Comparison of ENCODE assay signal across 8 cellular contexts in genomic region chr11:2884424-2884815, GRCh38. TPM values are rescaled to one million over a fixed set of nuclear protein-coding genes. Genes with fewer than 3 reads are reported as not detected.
A peak's percentile ranks its signal among the peaks of the same experiment; 100 is the strongest.
DNase-seq lines count a peak whose midpoint lies in the region; ATAC-seq and TF ChIP-seq lines count a peak whose summit lies in the region.

No MANE protein-coding gene starts in this region.

- peaks cover 52% of the 10 kb centered on the region for H3K27me3 Mint-ChIP-seq in GM23338 (ENCODE audit: insufficient read depth, low read depth, poor library complexity)

- H3K9me3 ChIP-seq in right cardiac atrium (ENCODE audit: control insufficient read depth, low read length) = no peaks in the 10 kb centered on the region

- 0 out of 3 replicates have a peak, but pooled peaks cover 2% of the 10 kb centered on the region for H3K9me3 Mint-ChIP-seq in GM23338

- H3K27ac Mint-ChIP-seq in GM23338 = no peak overlapping the region

- H3K4me2 ChIP-seq in GM23338 = peak overlapping the region; percentile 85

- H3K36me3 Mint-ChIP-seq in GM23338 (ENCODE audit: low read depth) = peaks cover 6% of the 10 kb centered on the region; the same call in 2 of the 3 replicates

- intact Hi-C loops in right cardiac atrium (cut with DNase I) = loop anchor here in 2 of 4 donors (10.0 kb wide), 2 partner anchors 190 to 690 kb away; partner anchors contain the start of gene KCNQ1OT1 (in 2 of the 2)

- H3F3A ChIP-seq in GM23338 (replicated peaks; ENCODE audit: low read depth) = peaks cover 15% of the 10 kb centered on the region; the same call in 1 of the 2 replicates

- no peak overlapping the region for H3K4me3 Mint-ChIP-seq in GM23338

- H2AFZ ChIP-seq in GM23338 = no peak overlapping the region

- H4K20me1 ChIP-seq in GM23338 (replicated peaks; ENCODE audit: insufficient read depth) = peaks cover 5% of the 10 kb centered on the region; the same call in 1 of the 2 replicates

- H3K27ac ChIP-seq in GM23338 (ENCODE audit: low read depth) = no peak overlapping the region
- peak overlapping the region; percentile 40 for H3K27ac ChIP-seq in angular gyrus (ENCODE audit: low read depth, low read length)
- peak overlapping the region; percentile 62 for H3K27ac ChIP-seq in right cardiac atrium (ENCODE audit: low read length)

- TF ChIP-seq CTCF in GM23338 (conservative IDR thresholded peaks at IDR 0.05; ENCODE audit: low read depth in 2 of 2) = no peak

- no peaks in the 10 kb centered on the region for H3K9me2 ChIP-seq in GM23338 (ENCODE audit: insufficient read depth)

- H3K79me2 ChIP-seq in GM23338 (replicated peaks; ENCODE audit: insufficient read depth) = no peaks in the 10 kb centered on the region

- H3K27me3 ChIP-seq in GM23338 (ENCODE audit: insufficient read depth) (peaks cover 76% of the 10 kb centered on the region), right cardiac atrium (ENCODE audit: control insufficient read depth, insufficient read depth) (no peaks in the 10 kb centered on the region)

- ATAC-seq in GM23338 = peak; percentile 1; the same call in 2 of the 3 replicates
- ATAC-seq in right cardiac atrium = peak; percentile 37 to 53
- no peak for ATAC-seq in GM18502 (IDR thresholded peaks at IDR 0.05; ENCODE audit: poor library complexity, unreplicated experiment)

- DNase-seq in GM23338 (ENCODE audit: low spot score) (no peak), right cardiac atrium (peak; percentile 67 to 89 (median 89)), skeletal muscle cell (ENCODE audit: low read depth) (no peak), NCI-H446 (lab: John Stamatoyannopoulos, UW) (no peak), OCI-M2 (lab: John Stamatoyannopoulos, UW; ENCODE audit: unreplicated experiment) (no peak), NCI-H1048 (lab: John Stamatoyannopoulos, UW) (no peak)

- H3K4me1 ChIP-seq in GM23338 (ENCODE audit: insufficient read depth) (peaks cover 27% of the 10 kb centered on the region), right cardiac atrium (ENCODE audit: control insufficient read depth, insufficient read depth, low read length) (no peaks in the 10 kb centered on the region)

- H3K4me3 ChIP-seq in GM23338 = peak overlapping the region; percentile 69
- peak overlapping the region; percentile 88 for H3K4me3 ChIP-seq in right cardiac atrium (ENCODE audit: low read length)
- peak overlapping the region; percentile 59 for H3K4me3 ChIP-seq in skeletal muscle cell (ENCODE audit: low read depth, low read length)

- WGBS in right cardiac atrium = under 1% methylated on average over 52 of the region's 52 CpGs

- H3K36me3 ChIP-seq in GM23338 (ENCODE audit: insufficient read depth) = no peaks in the 10 kb centered on the region

- peaks cover 23% of the 10 kb centered on the region for H3K4me1 Mint-ChIP-seq in GM23338

TF ChIP-seq in GM23338, 12 proteins besides CTCF, POLR2A, EP300 and RAD21:
- no peak for TF ChIP-seq ZNF331 (CRISPR knock-in tag; IDR thresholded peaks at IDR 0.05; ENCODE audit: low read depth)
- peak; percentile 53 for TF ChIP-seq EZH2 (IDR thresholded peaks at IDR 0.05; ENCODE audit: low read depth, unreplicated experiment)

RNA-seq across cellular contexts. Expression of gene CDKN1C, which starts 1.2 kb away (rescaled TPM):
- 22.2 and 23.5 TPM in 2 replicates for total RNA-seq in GM23338 (2014; rRNA removed; shearing (Covaris generic))
- polyA plus RNA-seq in GM23338 (2016; fragmentation: Nextera tagmentation; extraction: Ambion mirVana) (19.3 and 23.6 TPM in 2 replicates), right cardiac atrium (27.6 TPM)
- 10 to 100 TPM; 16.1 to 26.3 (median 21.4) TPM for total RNA-seq in right cardiac atrium

RNA-seq across cellular contexts. Expression of gene PHLDA2, which starts 44.8 kb away (rescaled TPM):
- total RNA-seq in GM23338 (2014; rRNA removed; shearing (Covaris generic)) = 3.8 TPM in 1 of 2 replicates, not detected in the other
- polyA plus RNA-seq in GM23338 (2016; fragmentation: Nextera tagmentation; extraction: Ambion mirVana) (16.5 and 19.2 TPM in 2 replicates), right cardiac atrium (2.0 TPM)
- total RNA-seq in right cardiac atrium = 1 to 10 TPM in 1 of 4 donors, under 1 TPM in 2, not detected in 1; 0.57 to 2.1 (median 0.74) TPM

Comparison
In these comparisons a context has a peak if more than half of its experiments do, and no peak if none do; other contexts are left out.
1. DNase-seq: peak in right cardiac atrium (3 of 3); none in GM23338 (single experiment), skeletal muscle cell (single experiment), NCI-H446 (0 of 2), OCI-M2 (single experiment) and NCI-H1048 (single experiment).
2. Peak in every context shown above with its lines, with median percentiles within 50 percentile points of each other: H3K4me3 ChIP-seq.